In the genomic region with DNA sequence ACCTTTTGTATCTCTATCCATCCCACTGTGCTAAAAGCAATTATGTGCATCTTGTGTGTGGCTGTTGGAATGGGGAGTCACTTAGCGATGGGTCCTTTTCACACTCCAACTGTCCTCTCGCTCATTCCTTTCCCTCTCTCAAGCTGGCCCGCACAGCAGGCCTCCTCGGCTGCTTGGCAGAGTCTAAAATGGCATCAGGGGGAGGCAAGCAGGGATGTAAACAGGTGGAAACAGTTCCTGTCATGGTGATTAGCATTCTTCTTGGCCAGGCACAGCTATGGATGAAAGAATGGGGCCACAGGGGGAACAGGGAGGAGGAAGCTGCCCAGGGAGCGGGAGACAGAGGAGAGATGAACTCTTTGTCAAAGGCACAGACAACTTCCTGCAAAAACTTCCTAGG, we compare ENCODE assay signal across 33 cellular contexts. TPM values are rescaled to one million over a fixed set of nuclear protein-coding genes. Genes with fewer than 3 reads are reported as not detected.
DNase-seq lines count a peak whose midpoint lies in the region; ATAC-seq and TF ChIP-seq lines count a peak whose summit lies in the region.
"Had no signal": no experiment of that assay in that cellular context is flagged by ENCODE, and none has a peak within 500 bp of the region (broad histone marks: within the 10 kb centered on the region; RNA-seq: fewer than 3 reads in every experiment).

No MANE protein-coding gene starts in this region.

- H3K9ac ChIP-seq in H9 (ENCODE audit: extremely low read depth, insufficient read length, low read length) = no peak overlapping the region
- no peak overlapping the region for H3K9ac ChIP-seq in endodermal cell (ENCODE audit: extremely low read depth, low read length, poor library complexity, severe bottlenecking)

- peaks cover 6% of the 10 kb centered on the region for H3K9me3 ChIP-seq in H9 (ENCODE audit: control insufficient read depth, low read depth, low read length)
- no peaks in the 10 kb centered on the region for H3K9me3 ChIP-seq in endodermal cell (ENCODE audit: control insufficient read depth, low read length)
- H3K9me3 ChIP-seq in neuron (ENCODE audit: low read length) = no peaks in the 10 kb centered on the region
- H3K9me3 ChIP-seq in tibial nerve = no peaks in the 10 kb centered on the region
- H3K9me3 ChIP-seq: BE2C, breast epithelium, colonic mucosa, gastrocnemius medialis, pancreas, right lobe of liver, upper lobe of left lung had no signal

- no peak overlapping the region for H3K56ac ChIP-seq in H9 (ENCODE audit: insufficient read length, low read depth, low read length)

- H3K4me2 ChIP-seq in H9 (ENCODE audit: insufficient read depth, insufficient read length, low read length) = no peak overlapping the region

- H4K5ac ChIP-seq in H9 (ENCODE audit: insufficient read length, low read depth, low read length) = no peak overlapping the region

- H3T11ph ChIP-seq in H9 (ENCODE audit: low read length) = no peak overlapping the region

- TF ChIP-seq EP300 in tibial nerve (IDR thresholded peaks at IDR 0.05) = no peak

- H3K4me1 ChIP-seq in H9 (ENCODE audit: insufficient read depth, low read length) (peaks cover 13% of the 10 kb centered on the region; the same call in 1 of the 2 replicates), endodermal cell (ENCODE audit: control insufficient read depth, insufficient read depth, low read length) (no peaks in the 10 kb centered on the region), neuron (ENCODE audit: insufficient read depth, low read length) (peaks cover 17% of the 10 kb centered on the region), tibial nerve (no peaks in the 10 kb centered on the region)
- H3K4me1 ChIP-seq: BE2C, breast epithelium, colonic mucosa, pancreas, upper lobe of left lung had no signal

- H2BK120ac ChIP-seq in H9 (ENCODE audit: low read depth, low read length, poor library complexity, severe bottlenecking) = no peak overlapping the region

- no peaks in the 10 kb centered on the region for H3K27me3 ChIP-seq in H9 (ENCODE audit: insufficient read depth, low read length)
- H3K27me3 ChIP-seq in endodermal cell (ENCODE audit: control insufficient read depth, insufficient read depth, low read length, poor library complexity, severe bottlenecking) = no peaks in the 10 kb centered on the region
- no peaks in the 10 kb centered on the region for H3K27me3 ChIP-seq in neuron (ENCODE audit: insufficient read depth, low read length)
- H3K27me3 ChIP-seq in tibial nerve = no peaks in the 10 kb centered on the region
- H3K27me3 ChIP-seq: BE2C, breast epithelium, colonic mucosa, gastrocnemius medialis, pancreas, right lobe of liver, upper lobe of left lung had no signal

- H3K79me2 ChIP-seq in H9 (ENCODE audit: insufficient read depth, low read length) = no peaks in the 10 kb centered on the region

- H4K8ac ChIP-seq in H9 (replicated peaks; ENCODE audit: insufficient read length, low read depth, low read length) = no peak overlapping the region

- no peak overlapping the region for H2BK20ac ChIP-seq in H9 (ENCODE audit: low read depth, low read length, poor library complexity, severe bottlenecking)

- H2BK15ac ChIP-seq in H9 (ENCODE audit: low read depth, low read length) = no peak overlapping the region

- no peak for TF ChIP-seq CTCF in H9 (conservative IDR thresholded peaks at IDR 0.05)
- TF ChIP-seq CTCF in endodermal cell (conservative IDR thresholded peaks at IDR 0.05) = no peak
- TF ChIP-seq CTCF in tibial nerve (IDR thresholded peaks at IDR 0.05) = no peak

- H2AFZ ChIP-seq in H9 (ENCODE audit: low read length) (no peak overlapping the region), neuron (ENCODE audit: low read depth, low read length) (peak overlapping the region; percentile 50)

- H3K36me3 ChIP-seq in endodermal cell (ENCODE audit: control insufficient read depth, insufficient read depth, low read length) (no peaks in the 10 kb centered on the region), neuron (ENCODE audit: insufficient read depth, low read length) (no peaks in the 10 kb centered on the region), tibial nerve (no peaks in the 10 kb centered on the region)
- H3K36me3 ChIP-seq: BE2C, breast epithelium, colonic mucosa, gastrocnemius medialis, pancreas, right lobe of liver, upper lobe of left lung had no signal

- H3K4me1 Mint-ChIP-seq in H9 (peaks cover 21 to 23% of the 10 kb centered on the region in 2 experiments), endodermal cell (peaks cover 9% of the 10 kb centered on the region)
- H3K4me1 Mint-ChIP-seq: activated B cell treated with CpG ODN at 0.5 μM for 24 hours; activated CD8-positive, alpha-beta memory T cell treated with anti-CD3 and anti-CD28 coated beads, Interleukin-2, amount 10 ng/mL, durations not matched to agents 7 days and 5 days; activated naive CD4-positive, alpha-beta T cell treated with anti-CD3 and anti-CD28 coated beads, Interleukin-2, amount 10 ng/mL, durations not matched to agents 7 days and 5 days; CD8-positive, alpha-beta memory T cell; natural killer cell had no signal

- H3K27me3 Mint-ChIP-seq in H9 (ENCODE audit: low read depth) = peaks cover 7% of the 10 kb centered on the region
- peaks cover 18% of the 10 kb centered on the region for H3K27me3 Mint-ChIP-seq in endodermal cell (ENCODE audit: insufficient read depth)
- H3K27me3 Mint-ChIP-seq: activated B cell treated with CpG ODN at 0.5 μM for 24 hours; activated CD8-positive, alpha-beta memory T cell treated with anti-CD3 and anti-CD28 coated beads, Interleukin-2, amount 10 ng/mL, durations not matched to agents 7 days and 5 days; CD8-positive, alpha-beta memory T cell had no signal

- no peak overlapping the region for H3K18ac ChIP-seq in H9 (ENCODE audit: insufficient read length, low read depth, low read length)

- peak overlapping the region; percentile 29 to 77 (median 73); a peak in 6 of 7 replicates for H3K27ac Mint-ChIP-seq in H9
- H3K27ac Mint-ChIP-seq in endodermal cell = no peak overlapping the region
- H3K27ac Mint-ChIP-seq: activated B cell treated with CpG ODN at 0.5 μM for 24 hours; activated CD8-positive, alpha-beta memory T cell treated with anti-CD3 and anti-CD28 coated beads, Interleukin-2, amount 10 ng/mL, durations not matched to agents 7 days and 5 days; activated naive CD4-positive, alpha-beta T cell treated with anti-CD3 and anti-CD28 coated beads, Interleukin-2, amount 10 ng/mL, durations not matched to agents 7 days and 5 days; activated T-cell treated with anti-CD3 and anti-CD28 coated beads, Interleukin-2, amount 50 U/mL, for 72 hours; CD8-positive, alpha-beta memory T cell; natural killer cell had no signal

- no peak overlapping the region for H3K23ac ChIP-seq in H9 (ENCODE audit: insufficient read length, low read depth, low read length)

- H2AK5ac ChIP-seq in H9 (ENCODE audit: insufficient read length, low read length) = no peak overlapping the region

- H4K20me1 ChIP-seq in H9 (ENCODE audit: control insufficient read depth, insufficient read depth, insufficient read length) = no peaks in the 10 kb centered on the region

- TF ChIP-seq POLR2A in tibial nerve (IDR thresholded peaks at IDR 0.05) = no peak

- WGBS in H9 (ENCODE audit: extremely low coverage, insufficient read length, low lambda C conversion rate) = no CpG with 5 or more reads among the region's 5 CpGs
- WGBS in endodermal cell (ENCODE audit: insufficient coverage in 1 of 2, insufficient read length in 1 of 2), 2 experiments = 74% methylated on average over 5 of the region's 5 CpGs; no CpG with 5 or more reads in 1 of the 2 experiments
- 63 to 64% methylated on average over 5 of the region's 5 CpGs for WGBS in tibial nerve, 2 donors

- H3K36me3 Mint-ChIP-seq in H9 (ENCODE audit: insufficient read depth in 1 of 3, low read depth in 3 of 3) (peaks cover 0 to 5% (median 4%) of the 10 kb centered on the region in 3 experiments; a peak in 3 of 7 replicates), endodermal cell (ENCODE audit: low read depth) (no peaks in the 10 kb centered on the region)
- H3K36me3 Mint-ChIP-seq: activated CD8-positive, alpha-beta memory T cell treated with anti-CD3 and anti-CD28 coated beads, Interleukin-2, amount 10 ng/mL, durations not matched to agents 7 days and 5 days; activated naive CD4-positive, alpha-beta T cell treated with anti-CD3 and anti-CD28 coated beads, Interleukin-2, amount 10 ng/mL, durations not matched to agents 7 days and 5 days; CD8-positive, alpha-beta memory T cell; natural killer cell had no signal

- intact Hi-C loops in posterior cingulate gyrus (cut with DNase I) = no loop called here

- no peak overlapping the region for H2BK5ac ChIP-seq in H9 (ENCODE audit: insufficient read length, low read length)

- no peak overlapping the region for H3K14ac ChIP-seq in H9 (ENCODE audit: insufficient read depth, low read length)

- H3K23me2 ChIP-seq in H9 (ENCODE audit: insufficient read length, low read depth, low read length, poor library complexity, severe bottlenecking) = no peaks in the 10 kb centered on the region

- no peaks in the 10 kb centered on the region for H3K79me1 ChIP-seq in H9 (ENCODE audit: insufficient read depth, low read depth, low read length, poor library complexity, severe bottlenecking)

- no peak overlapping the region for H4K91ac ChIP-seq in H9 (ENCODE audit: insufficient read length, low read depth, low read length)

- H3K4me3 ChIP-seq in endodermal cell (ENCODE audit: low read length) = no peak overlapping the region
- H3K4me3 ChIP-seq in neuron (ENCODE audit: low read length) = peak overlapping the region; percentile 28
- no peak overlapping the region for H3K4me3 ChIP-seq in tibial nerve
- H3K4me3 ChIP-seq: breast epithelium, colonic mucosa, gastrocnemius medialis, pancreas, right lobe of liver, upper lobe of left lung had no signal

- H3K4ac ChIP-seq in H9 (ENCODE audit: low read depth, low read length) = no peak overlapping the region

- peak overlapping the region in 1 of 2 experiments; percentile 45; a peak in 2 of 5 replicates for H3K4me3 Mint-ChIP-seq in H9
- no peak overlapping the region for H3K4me3 Mint-ChIP-seq in endodermal cell
- H3K4me3 Mint-ChIP-seq: activated B cell treated with CpG ODN at 0.5 μM for 24 hours; activated CD8-positive, alpha-beta memory T cell treated with anti-CD3 and anti-CD28 coated beads, Interleukin-2, amount 10 ng/mL, durations not matched to agents 7 days and 5 days; activated naive CD4-positive, alpha-beta T cell treated with anti-CD3 and anti-CD28 coated beads, Interleukin-2, amount 10 ng/mL, durations not matched to agents 7 days and 5 days; activated T-cell treated with anti-CD3 and anti-CD28 coated beads, Interleukin-2, amount 50 U/mL, for 72 hours; CD8-positive, alpha-beta memory T cell; natural killer cell had no signal

- ATAC-seq in GM19035 (IDR thresholded peaks at IDR 0.05; ENCODE audit: unreplicated experiment) = no peak
- ATAC-seq: activated CD8-positive, alpha-beta memory T cell treated with anti-CD3 and anti-CD28 coated beads, Interleukin-2, amount 10 ng/mL, durations not matched to agents 7 days and 5 days; activated T-cell treated with anti-CD3 and anti-CD28 coated beads, Interleukin-2, amount 50 U/mL, for 72 hours; gastrocnemius medialis; natural killer cell; Panc1; pancreas; right lobe of liver had no signal

- no peak overlapping the region for H2BK12ac ChIP-seq in H9 (ENCODE audit: insufficient read length, low read depth, low read length)

- DNase-seq in H9 = peak; percentile 45
- peak; percentile 73 for DNase-seq in NCI-H345 treated with DMSO at 0.1 percent for 48 hours (lab: John Stamatoyannopoulos, UW; ENCODE audit: unreplicated experiment)
- peak; percentile 64 for DNase-seq in endodermal cell
- no peak for DNase-seq in tibial nerve (ENCODE audit: low spot score in 2 of 2)
- DNase-seq in anterior cingulate cortex (lab: John Stamatoyannopoulos, UW) = no peak
- no peak for DNase-seq in posterior cingulate gyrus
- DNase-seq: activated B cell treated with CpG ODN at 0.5 μM for 24 hours; activated CD8-positive, alpha-beta memory T cell treated with anti-CD3 and anti-CD28 coated beads, Interleukin-2, amount 10 ng/mL, durations not matched to agents 7 days and 5 days; activated naive CD4-positive, alpha-beta T cell treated with anti-CD3 and anti-CD28 coated beads, Interleukin-2, amount 10 ng/mL, durations not matched to agents 7 days and 5 days; activated T-cell treated with anti-CD3 and anti-CD28 coated beads, Interleukin-2, amount 50 U/mL, for 72 hours; amniotic stem cell; BE2C; CD8-positive, alpha-beta memory T cell; colonic mucosa; DMS153; gastrocnemius medialis; hypothalamus; islet precursor cell; natural killer cell; NCI-H1105 treated with DMSO at 0.1 percent for 48 hours; NCI-H2081 treated with DMSO at 0.1 percent for 48 hours; NCI-H510A; NK-92 treated with Interleukin-12 subunit alpha and Interleukin-12 subunit beta, amount 100 ng/mL, for 24 hours; pancreas; right lobe of liver; SHP77; stimulated activated CD4-positive, alpha-beta T cell treated with anti-CD3 and anti-CD28 coated beads, Interleukin-2, amount 100 ng/mL, for 48 hours; SW 1271; upper lobe of left lung had no signal

- H3K9me3 Mint-ChIP-seq in H9 = peaks cover 5 to 6% of the 10 kb centered on the region in 2 experiments; a peak in 3 of 5 replicates
- H3K9me3 Mint-ChIP-seq in endodermal cell = peaks cover 1% of the 10 kb centered on the region
- H3K9me3 Mint-ChIP-seq: activated B cell treated with CpG ODN at 0.5 μM for 24 hours; activated naive CD4-positive, alpha-beta T cell treated with anti-CD3 and anti-CD28 coated beads, Interleukin-2, amount 10 ng/mL, durations not matched to agents 7 days and 5 days; activated T-cell treated with anti-CD3 and anti-CD28 coated beads, Interleukin-2, amount 50 U/mL, for 72 hours; CD8-positive, alpha-beta memory T cell; natural killer cell had no signal

- H3K27ac ChIP-seq in H9 (ENCODE audit: insufficient read length, low read depth, low read length) (no peak overlapping the region), endodermal cell (ENCODE audit: low read depth, low read length) (peak overlapping the region; percentile 76), tibial nerve (no peak overlapping the region)
- H3K27ac ChIP-seq: breast epithelium, colonic mucosa, pancreas, right lobe of liver, upper lobe of left lung had no signal

RNA-seq across cellular contexts. Expression of a gene that starts 56.2 kb away (rescaled TPM):
- total RNA-seq in H9 (2021) = 182 and 183 TPM in 2 replicates
- total RNA-seq in endodermal cell = 100 to 1,000 TPM; 117 to 135 TPM
- 99.2 TPM for polyA plus RNA-seq in endodermal cell (2013, experiment 1 of 2)
- 89.4 TPM for polyA plus RNA-seq in endodermal cell (2013, experiment 2 of 2)
- 10 to 100 TPM; 42.2 to 53.4 (median 49.7) TPM for total RNA-seq in tibial nerve

Comparison
In these comparisons a context has a peak if more than half of its experiments do, and no peak if none do; other contexts are left out.
1. DNase-seq: peak in H9 (single experiment), NCI-H345 treated with DMSO at 0.1 percent for 48 hours (single experiment) and endodermal cell (single experiment); none in tibial nerve (0 of 2), anterior cingulate cortex (0 of 58) and posterior cingulate gyrus (0 of 10).